Comparison of ENCODE assay signal across 21 cellular contexts in the genomic region with DNA sequence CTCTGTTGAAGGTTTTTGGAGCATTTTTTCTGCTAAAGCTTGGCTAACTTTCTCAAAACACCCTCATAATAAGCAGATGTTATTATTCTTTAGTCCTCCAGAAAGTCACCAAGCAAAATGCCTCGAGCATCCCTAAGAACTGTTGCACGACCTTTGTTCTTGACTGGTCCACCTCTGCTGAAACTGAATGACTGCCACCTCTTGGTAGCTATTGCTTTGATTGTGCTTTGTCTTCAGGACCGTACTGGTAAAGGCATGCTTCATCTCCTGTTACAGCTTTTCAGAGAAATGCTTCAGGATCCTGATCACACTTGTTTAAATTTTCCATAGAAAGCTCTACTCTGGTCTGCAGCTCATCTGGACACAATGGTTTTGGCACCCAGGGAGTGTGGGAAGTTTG.
DNase-seq lines count a peak whose midpoint lies in the region; ATAC-seq, FAIRE-seq and TF ChIP-seq lines count a peak whose summit lies in the region.
"Had no signal": no experiment of that assay in that cellular context is flagged by ENCODE, and none has a peak within 500 bp of the region (broad histone marks: within the 10 kb centered on the region; RNA-seq: fewer than 3 reads in every experiment).

No MANE protein-coding gene starts in this region.

- H2AK5ac ChIP-seq in H1 (ENCODE audit: low read depth, low read length) = no peak overlapping the region

- H3K4me1 ChIP-seq in H1 (replicated peaks in 1 of 4; ENCODE audit: control insufficient read depth in 3 of 4, insufficient read depth in 4 of 4, low read length in 3 of 4) (no peaks in the 10 kb centered on the region), neural progenitor cell (no peaks in the 10 kb centered on the region)

- H3F3A ChIP-seq in neural progenitor cell (ENCODE audit: low read depth) = no peaks in the 10 kb centered on the region

- TF ChIP-seq EP300 in H1 (IDR thresholded peaks at IDR 0.05; ENCODE audit: borderline replicate concordance in 1 of 2, low read depth in 2 of 2, low read length in 2 of 2) = no peak

- H3K4me1 Mint-ChIP-seq in neural progenitor cell = no peaks in the 10 kb centered on the region
- H3K4me1 Mint-ChIP-seq: CD14-positive monocyte had no signal

- no peak overlapping the region for H4K8ac ChIP-seq in H1 (ENCODE audit: extremely low read depth, insufficient read depth, low read length)

- H3K79me2 ChIP-seq in H1 (ENCODE audit: control insufficient read depth in 1 of 2, insufficient read depth in 2 of 2, low read length in 2 of 2) (no peaks in the 10 kb centered on the region), neural progenitor cell (ENCODE audit: low read depth) (no peaks in the 10 kb centered on the region)

- no peak overlapping the region for H2BK120ac ChIP-seq in H1 (replicated peaks; ENCODE audit: low read depth, low read length)

- DNase-seq in NCI-H146 (lab: John Stamatoyannopoulos, UW) (peak; percentile 14), NCI-H146 treated with DMSO at 0.1 percent for 48 hours (lab: John Stamatoyannopoulos, UW; ENCODE audit: unreplicated experiment) (no peak), NB4 (ENCODE audit: low read depth) (peak; percentile 2), H1 (ENCODE audit: low read depth in 1 of 2, low spot score in 2 of 2) (no peak), neural progenitor cell (ENCODE audit: low spot score) (peak; percentile 19), omental fat pad (ENCODE audit: low spot score) (no peak), DMS153 treated with DMSO at 0.1 percent for 48 hours (lab: John Stamatoyannopoulos, UW; ENCODE audit: unreplicated experiment) (no peak)
- DNase-seq: 8988T, DMS53, GF-D8, HCEC 1CT, KG1, NCI-H226, NCI-H510A treated with DMSO at 0.1 percent for 48 hours, NCI-H82, SW 1271 had no signal

- H3K9me3 ChIP-seq in H1 (ENCODE audit: insufficient read depth in 2 of 2, low read depth in 1 of 2, low read length in 1 of 2) (no peaks in the 10 kb centered on the region), neural progenitor cell (ENCODE audit: low read depth) (no peaks in the 10 kb centered on the region)

- H3K23ac ChIP-seq in H1 (ENCODE audit: insufficient read length) = no peak overlapping the region

- H3K27me3 ChIP-seq in H1 (replicated peaks in 1 of 4; ENCODE audit: control insufficient read depth in 3 of 4, extremely low read depth in 1 of 4, insufficient read depth in 3 of 4, low read length in 3 of 4) (no peaks in the 10 kb centered on the region), neural progenitor cell (no peaks in the 10 kb centered on the region)

- H4K91ac ChIP-seq in H1 (replicated peaks; ENCODE audit: insufficient read length, low read length) = no peak overlapping the region

- no peak overlapping the region for H3K14ac ChIP-seq in H1 (ENCODE audit: insufficient read length)

- H4K20me1 ChIP-seq in H1 (replicated peaks in 1 of 2; ENCODE audit: control insufficient read depth in 1 of 2, insufficient read depth in 2 of 2, low read length in 2 of 2) (no peaks in the 10 kb centered on the region), neural progenitor cell (ENCODE audit: low read depth) (no peaks in the 10 kb centered on the region)

- H3K4ac ChIP-seq in H1 (replicated peaks; ENCODE audit: insufficient read length, low read depth, low read length) = no peak overlapping the region

- no peak overlapping the region for H2AFZ ChIP-seq in H1 (ENCODE audit: low read length)
- no peak overlapping the region for H2AFZ ChIP-seq in neural progenitor cell (replicated peaks)

- H4K5ac ChIP-seq in H1 (ENCODE audit: insufficient read length, low read depth, low read length) = no peak overlapping the region

- TF ChIP-seq POLR2A in NB4 (IDR thresholded peaks at IDR 0.05; ENCODE audit: extremely low read depth, insufficient read length) (no peak), H1 (IDR thresholded peaks at IDR 0.05; ENCODE audit: control extremely low read depth in 1 of 2, low read depth in 2 of 2, low read length in 2 of 2) (no peak)

- FAIRE-seq in H1 (lab: Jason Lieb, UNC) = no peak
- FAIRE-seq: GM19239 had no signal

- H3K4me3 ChIP-seq in NB4 (ENCODE audit: low read depth, low read length) (no peak overlapping the region), H1 (ENCODE audit: extremely low read depth in 1 of 4, insufficient read depth in 2 of 4, low read depth in 3 of 4, low read length in 4 of 4) (no peak overlapping the region), neural progenitor cell (no peak overlapping the region)
- H3K4me3 ChIP-seq: SK-N-MC had no signal

- no peak overlapping the region for H3K27ac Mint-ChIP-seq in neural progenitor cell
- H3K27ac Mint-ChIP-seq: CD14-positive monocyte had no signal

- H3K36me3 ChIP-seq in H1 (ENCODE audit: control insufficient read depth in 2 of 4, insufficient read depth in 4 of 4, low read length in 3 of 4) (no peaks in the 10 kb centered on the region), neural progenitor cell (no peaks in the 10 kb centered on the region)

- no peak overlapping the region for H2BK15ac ChIP-seq in H1 (ENCODE audit: low read length)

- TF ChIP-seq CTCF in NB4 (IDR thresholded peaks at IDR 0.05; ENCODE audit: low read depth, low read length) = no peak
- TF ChIP-seq CTCF in H1 (IDR thresholded peaks at IDR 0.05; ENCODE audit: control extremely low read depth in 1 of 3, insufficient read depth in 1 of 3, low read depth in 1 of 3, low read length in 3 of 3) = peak in 1 of 3 experiments; percentile 21; a peak in 1 of 4 replicates
- TF ChIP-seq CTCF in neural progenitor cell (IDR thresholded peaks at IDR 0.05) = peak; percentile 15
- TF ChIP-seq CTCF in omental fat pad (IDR thresholded peaks at IDR 0.05) = no peak

- H3K27me3 Mint-ChIP-seq in neural progenitor cell (ENCODE audit: insufficient read depth, low read depth) = no peaks in the 10 kb centered on the region

- no peak for ATAC-seq in GM18511 (IDR thresholded peaks at IDR 0.05; ENCODE audit: unreplicated experiment)
- no peak for ATAC-seq in omental fat pad (ENCODE audit: low FRiP score)
- ATAC-seq: Right ventricle myocardium inferior had no signal

- WGBS in H1 (ENCODE audit: extremely low coverage in 1 of 2, insufficient coverage in 1 of 2, insufficient read length in 1 of 2, insufficient replicate concordance in 2 of 2, low coverage in 1 of 2, low lambda C conversion rate in 2 of 2, missing lambda C conversion rate in 1 of 2), 2 experiments = 88% methylated on average over 3 of the region's 3 CpGs; no CpG with 5 or more reads in 1 of the 2 experiments

- no peaks in the 10 kb centered on the region for H3K23me2 ChIP-seq in H1 (ENCODE audit: low read depth, low read length)

- H3K27ac ChIP-seq in H1 (ENCODE audit: low read depth, low read length) (no peak overlapping the region), neural progenitor cell (no peak overlapping the region)
- H3K27ac ChIP-seq: SK-N-MC had no signal

- H2BK20ac ChIP-seq in H1 (ENCODE audit: low read length) = no peak overlapping the region

- POLR2A ChIA-PET in H1 (lab: Charles Lee; ENCODE audit: partially characterized antibody) = interaction anchor here (0.7 kb wide), 1 partner anchor 104 kb away, joined by 4 read pairs; no protein-coding TSS in a partner anchor

- no peaks in the 10 kb centered on the region for H3K79me1 ChIP-seq in H1 (ENCODE audit: low read depth, low read length)

- peak; percentile 14 to 29; a peak in 2 of 4 replicates for TF ChIP-seq RAD21 in H1 (IDR thresholded peaks at IDR 0.05 in 1 of 2, conservative IDR thresholded peaks at IDR 0.05 in 1 of 2; ENCODE audit: low read depth in 2 of 2, low read length in 2 of 2)

- CTCF ChIA-PET in H1 (lab: Charles Lee; ENCODE audit: partially characterized antibody) = interaction anchor here (1.1 to 2.5 kb wide), 3 partner anchors 18 to 137 kb away, joined by 4 to 10 read pairs (median 4); no protein-coding TSS in a partner anchor

- no peak overlapping the region for H2BK5ac ChIP-seq in H1 (ENCODE audit: low read depth, low read length)

- H3K9ac ChIP-seq in H1 (replicated peaks in 1 of 4; ENCODE audit: extremely low read depth in 1 of 4, low read depth in 3 of 4, low read length in 3 of 4) (no peak overlapping the region), neural progenitor cell (no peak overlapping the region)

- no peak overlapping the region for H3K4me3 Mint-ChIP-seq in neural progenitor cell
- H3K4me3 Mint-ChIP-seq: CD14-positive monocyte had no signal

- no peak overlapping the region for H3K56ac ChIP-seq in H1 (replicated peaks; ENCODE audit: insufficient read length, low read depth, low read length)

- H3K9me3 Mint-ChIP-seq in neural progenitor cell = no peaks in the 10 kb centered on the region

- no peak overlapping the region for H2BK12ac ChIP-seq in H1 (ENCODE audit: low read depth, low read length)

- H3K36me3 Mint-ChIP-seq in neural progenitor cell = peaks cover 1% of the 10 kb centered on the region
- H3K36me3 Mint-ChIP-seq: CD14-positive monocyte had no signal

- H3K4me2 ChIP-seq in H1 (ENCODE audit: insufficient read depth in 1 of 2, low read depth in 2 of 2, low read length in 2 of 2) = no peak overlapping the region
- H3K4me2 ChIP-seq in neural progenitor cell = no peak overlapping the region

- no peak overlapping the region for H3K18ac ChIP-seq in H1 (ENCODE audit: extremely low read depth, low read length)

TF ChIP-seq in H1, 55 proteins besides CTCF, POLR2A, EP300 and RAD21:
- no peak for TF ChIP-seq SAP30 (IDR thresholded peaks at IDR 0.05; ENCODE audit: insufficient read depth, insufficient replicate concordance, low read length)
- TF ChIP-seq YY1 (IDR thresholded peaks at IDR 0.05; ENCODE audit: low read depth, low read length) = no peak
- TF ChIP-seq CHD2 (IDR thresholded peaks at IDR 0.05; ENCODE audit: low read length) = no peak
- TF ChIP-seq GABPA (IDR thresholded peaks at IDR 0.05; ENCODE audit: borderline replicate concordance, insufficient read depth, low read length) = no peak
- TF ChIP-seq CHD1 (IDR thresholded peaks at IDR 0.05; ENCODE audit: low read depth, low read length) = no peak
- TF ChIP-seq HDAC6 (IDR thresholded peaks at IDR 0.05; ENCODE audit: low read depth, low read length) = no peak
- no peak for TF ChIP-seq CREB1 (IDR thresholded peaks at IDR 0.05)
- no peak for TF ChIP-seq KDM4A (IDR thresholded peaks at IDR 0.05; ENCODE audit: low read depth, low read length, severe bottlenecking)

Comparison
In these comparisons a context has a peak if more than half of its experiments do, and no peak if none do; other contexts are left out.
1. DNase-seq: peak in NCI-H146 (single experiment), NB4 (single experiment) and neural progenitor cell (single experiment); none in NCI-H146 treated with DMSO at 0.1 percent for 48 hours (single experiment), H1 (0 of 2), omental fat pad (single experiment) and DMS153 treated with DMSO at 0.1 percent for 48 hours (single experiment).